27 cellular contexts compared by ENCODE assay signal in the genomic region with DNA sequence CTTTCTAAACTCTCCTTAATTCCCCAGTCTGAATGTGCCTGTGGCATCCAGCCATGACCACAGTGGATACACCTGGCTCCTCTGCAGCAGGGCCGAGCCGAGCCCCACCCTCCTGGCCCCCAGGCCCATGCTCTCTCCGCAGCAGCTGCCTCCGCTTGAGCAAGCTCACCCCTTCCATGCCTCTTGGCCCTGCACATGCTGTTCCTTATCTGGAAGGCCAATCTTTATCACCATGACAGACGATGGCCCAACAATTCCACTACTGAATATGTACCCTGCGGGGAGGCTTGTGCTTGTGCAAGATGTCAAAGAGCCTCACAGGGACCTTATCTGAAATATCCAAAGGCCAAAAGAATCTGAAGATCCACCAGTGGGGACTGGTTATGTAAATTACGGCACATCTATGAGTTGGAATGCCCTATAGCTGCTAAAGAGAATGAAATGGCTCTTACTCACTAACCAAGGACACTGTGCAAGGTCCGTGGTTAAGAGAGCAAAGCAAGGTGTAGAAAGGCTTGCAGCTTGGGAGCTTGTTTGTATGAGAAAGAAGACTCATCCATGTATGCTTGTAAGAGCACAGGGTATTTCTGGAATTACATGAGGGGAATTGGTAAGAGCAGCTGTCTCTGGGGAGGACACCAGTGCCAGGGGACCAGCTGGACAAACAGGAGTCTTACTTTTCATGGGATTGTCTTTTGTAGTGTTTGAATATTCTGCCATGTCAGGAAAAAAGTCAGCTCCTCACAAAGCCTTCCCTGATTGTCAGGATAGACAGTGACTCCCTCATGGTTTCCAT. TPM values are rescaled to one million over a fixed set of nuclear protein-coding genes. Genes with fewer than 3 reads are reported as not detected.
A peak's percentile ranks its signal among the peaks of the same experiment; 100 is the strongest.
DNase-seq lines count a peak whose midpoint lies in the region; ATAC-seq and TF ChIP-seq lines count a peak whose summit lies in the region.
"Had no signal": no experiment of that assay in that cellular context is flagged by ENCODE, and none has a peak within 500 bp of the region (broad histone marks: within the 10 kb centered on the region; RNA-seq: fewer than 3 reads in every experiment).

No MANE protein-coding gene starts in this region.

- H4K12ac ChIP-seq in trophoblast cell (ENCODE audit: low read depth, low read length): no peak overlapping the region

- H2BK5ac ChIP-seq in trophoblast cell (ENCODE audit: low read depth, low read length, poor library complexity): no peak overlapping the region

- no peak overlapping the region for H3K14ac ChIP-seq in trophoblast cell (ENCODE audit: low read length)

- no peak overlapping the region for H4K8ac ChIP-seq in trophoblast cell (ENCODE audit: low read depth, low read length)

- no peak overlapping the region for H3K18ac ChIP-seq in trophoblast cell (ENCODE audit: low read length)

- H2AK5ac ChIP-seq in trophoblast cell (ENCODE audit: low read length): no peak overlapping the region

- H3K79me2 ChIP-seq in PC-9 (ENCODE audit: low read depth) (peaks cover 70% of the 10 kb centered on the region), trophoblast cell (ENCODE audit: control insufficient read depth, insufficient read depth, low read length, poor library complexity) (no peaks in the 10 kb centered on the region)

- H3K4me3 ChIP-seq in PC-9: no peak overlapping the region
- H3K4me3 ChIP-seq in trophoblast cell (ENCODE audit: low read depth, low read length): no peak overlapping the region
- no peak overlapping the region for H3K4me3 ChIP-seq in tibial artery
- H3K4me3 ChIP-seq: psoas muscle, suprapubic skin had no signal

- H3K27ac ChIP-seq in PC-9 (peak overlapping the region; percentile 32), foreskin keratinocyte (peak overlapping the region; percentile 65), trophoblast cell (ENCODE audit: low read depth, low read length) (peak overlapping the region; percentile 20), tibial artery (no peak overlapping the region)
- H3K27ac ChIP-seq: psoas muscle, suprapubic skin had no signal

- no peak overlapping the region for H3K23ac ChIP-seq in trophoblast cell (ENCODE audit: low read length)

- H3K79me1 ChIP-seq in trophoblast cell (ENCODE audit: low read length): no peaks in the 10 kb centered on the region

- intact Hi-C loops in PC-9 (cut with micrococcal nuclease; ENCODE audit: unreplicated experiment) (no loop called here), tibial artery (cut with DNase I; ENCODE audit: low total_unique reads) (no loop called here)

- H3K27me3 ChIP-seq in PC-9 (ENCODE audit: insufficient read depth, low read depth) (no peaks in the 10 kb centered on the region), foreskin keratinocyte (no peaks in the 10 kb centered on the region), trophoblast cell (ENCODE audit: insufficient read depth, low read length) (no peaks in the 10 kb centered on the region), tibial artery (peaks cover 0 to 10% of the 10 kb centered on the region in 2 donors)

- no peak overlapping the region for H2BK120ac ChIP-seq in trophoblast cell (ENCODE audit: insufficient read depth, low read length, poor library complexity)

- H2AFZ ChIP-seq in PC-9 (no peak overlapping the region), trophoblast cell (ENCODE audit: insufficient read depth, low read length, poor library complexity) (no peak overlapping the region)

- no peak overlapping the region for H2BK12ac ChIP-seq in trophoblast cell (ENCODE audit: low read length)

- H3K36me3 ChIP-seq in PC-9 (ENCODE audit: low read depth) (peaks cover 23% of the 10 kb centered on the region), trophoblast cell (ENCODE audit: control insufficient read depth in 1 of 2, insufficient read depth in 2 of 2, low read length in 2 of 2) (no peaks in the 10 kb centered on the region), tibial artery (no peaks in the 10 kb centered on the region)
- H3K36me3 ChIP-seq: suprapubic skin had no signal

- no TSS peak for BruUV-seq in PC-9 (replicated peaks; lab: Mats Ljungman, UMichigan)

- WGBS in trophoblast cell (ENCODE audit: extremely low coverage, insufficient coverage, insufficient read length): no CpG with 5 or more reads among the region's 8 CpGs

- DNase-seq in ELR (ENCODE audit: low read depth) (peak; percentile 27), PC-9 (peak in 1 of 2 experiments; percentile 73), foreskin keratinocyte (peak; percentile 55 to 59), trophoblast cell (peak; percentile 98 to 100), tibial artery (no peak), SW 1271 (lab: John Stamatoyannopoulos, UW) (no peak), NOMO-1 treated with dmso at 0.1 percent for 144 hours (lab: John Stamatoyannopoulos, UW; ENCODE audit: unreplicated experiment) (no peak)
- no peak for DNase-seq in stimulated activated naive CD4-positive, alpha-beta T cell (lab: John Stamatoyannopoulos, UW)
- DNase-seq: activated CD8-positive, alpha-beta T cell treated with anti-CD3 and anti-CD28 coated beads, Interleukin-2, amount 10 ng/mL, durations not matched to agents 7 days and 5 days; amygdala; C1 segment of cervical spinal cord; glutamatergic neuron; HCEC 1CT; Kasumi-1; left ventricle myocardium superior; MV-4-11; NCI-H1436 treated with DMSO at 0.1 percent for 48 hours; NCI-H345; NCI-H748 treated with DMSO at 0.1 percent for 48 hours; RPMI8226; stimulated activated naive B cell treated with anti-CD40 and anti-IgM and Interleukin-4, amounts not matched to agents 10 μg/mL and 1 μg/mL and 100 μg/mL, for 72 hours had no signal

- peaks cover 59% of the 10 kb centered on the region for H3F3A ChIP-seq in PC-9 (ENCODE audit: insufficient read depth, low read depth)

- peak; percentile 42 for ATAC-seq in foreskin keratinocyte
- ATAC-seq: activated CD8-positive, alpha-beta T cell treated with anti-CD3 and anti-CD28 coated beads, Interleukin-2, amount 10 ng/mL, durations not matched to agents 7 days and 5 days; activated naive CD4-positive, alpha-beta T cell treated with anti-CD3 and anti-CD28 coated beads, Interleukin-2, amount 50 U/mL, for 72 hours; left ventricle myocardium superior; psoas muscle; stimulated activated naive B cell treated with anti-CD40 and anti-IgM and Interleukin-4, amounts not matched to agents 10 μg/mL and 1 μg/mL and 100 μg/mL, for 72 hours had no signal

- CTCF ChIA-PET in PC-9 (lab: Charles Lee): no interaction called here

- TF ChIP-seq CTCF in PC-9 (conservative IDR thresholded peaks at IDR 0.05) (no peak), foreskin keratinocyte (conservative IDR thresholded peaks at IDR 0.05) (no peak), tibial artery (IDR thresholded peaks at IDR 0.05) (no peak)

- POLR2A ChIA-PET in PC-9 (lab: Charles Lee; ENCODE audit: unreplicated experiment): no interaction called here

- no peak overlapping the region for H3K4ac ChIP-seq in trophoblast cell (ENCODE audit: low read depth, low read length)

- H3K9me3 ChIP-seq in PC-9 (ENCODE audit: insufficient read depth, low read depth) (peaks cover 5% of the 10 kb centered on the region; the same call in 1 of the 2 replicates), trophoblast cell (ENCODE audit: insufficient read depth, low read depth, low read length) (no peaks in the 10 kb centered on the region), tibial artery (no peaks in the 10 kb centered on the region)
- H3K9me3 ChIP-seq: psoas muscle, suprapubic skin had no signal

- H3K4me2 ChIP-seq in PC-9 (peak overlapping the region; percentile 32), trophoblast cell (ENCODE audit: low read length) (no peak overlapping the region)

- H3K9me2 ChIP-seq in PC-9 (ENCODE audit: insufficient read depth): no peaks in the 10 kb centered on the region

- H4K20me1 ChIP-seq in PC-9 (ENCODE audit: insufficient read depth): no peaks in the 10 kb centered on the region

- H3K9ac ChIP-seq in trophoblast cell (ENCODE audit: low read length): no peak overlapping the region

- no peak overlapping the region for H4K91ac ChIP-seq in trophoblast cell (ENCODE audit: low read depth, low read length)

- H3K4me1 ChIP-seq in PC-9 (replicated peaks; ENCODE audit: insufficient read depth): peaks cover 69% of the 10 kb centered on the region
- H3K4me1 ChIP-seq in foreskin keratinocyte: peaks cover 50% of the 10 kb centered on the region
- peaks cover 6 to 11% of the 10 kb centered on the region in 2 experiments for H3K4me1 ChIP-seq in trophoblast cell (ENCODE audit: control insufficient read depth in 1 of 2, insufficient read depth in 2 of 2, low read length in 2 of 2)
- H3K4me1 ChIP-seq in tibial artery: no peaks in the 10 kb centered on the region
- H3K4me1 ChIP-seq: psoas muscle, suprapubic skin had no signal

RNA-seq across cellular contexts. Expression of gene WNT7A, which starts 55.2 kb away (rescaled TPM):
- total RNA-seq in PC-9 (2021) (4.7 and 6.3 TPM in 2 replicates), foreskin keratinocyte (48.2 and 65.5 TPM in 2 replicates)
- polyA plus RNA-seq in foreskin keratinocyte: 42.2 and 54.1 TPM in 2 replicates
- polyA plus RNA-seq in trophoblast cell (2013): 0.37 and 0.46 TPM in 2 replicates
- total RNA-seq: activated CD8-positive, alpha-beta T cell treated with anti-CD3 and anti-CD28 coated beads, Interleukin-2, amount 10 ng/mL, durations not matched to agents 7 days and 5 days; activated T-helper 2 cell treated with anti-CD3 and anti-CD28 coated beads, Interferon-gamma antibody, Interleukin-2, Interleukin-4, amounts not matched to agents 10 μg/mL and 5 μg/mL and 100 μg/mL, durations not matched to agents 14 hours and 24 hours and 36 hours; left ventricle myocardium superior; psoas muscle; skeletal muscle tissue; urinary bladder had no signal

Comparison
In these comparisons a context has a peak if more than half of its experiments do, and no peak if none do; other contexts are left out.
1. DNase-seq: peak in ELR (single experiment), foreskin keratinocyte (2 of 2) and trophoblast cell (2 of 2); none in tibial artery (0 of 2), SW 1271 (0 of 2), NOMO-1 treated with dmso at 0.1 percent for 144 hours (single experiment) and stimulated activated naive CD4-positive, alpha-beta T cell (0 of 6).
2. H3K27ac ChIP-seq: peak in PC-9 (single experiment), foreskin keratinocyte (single experiment) and trophoblast cell (single experiment); none in tibial artery (0 of 2).